ENCODE assay signal across 8 cellular contexts in the genomic region with DNA sequence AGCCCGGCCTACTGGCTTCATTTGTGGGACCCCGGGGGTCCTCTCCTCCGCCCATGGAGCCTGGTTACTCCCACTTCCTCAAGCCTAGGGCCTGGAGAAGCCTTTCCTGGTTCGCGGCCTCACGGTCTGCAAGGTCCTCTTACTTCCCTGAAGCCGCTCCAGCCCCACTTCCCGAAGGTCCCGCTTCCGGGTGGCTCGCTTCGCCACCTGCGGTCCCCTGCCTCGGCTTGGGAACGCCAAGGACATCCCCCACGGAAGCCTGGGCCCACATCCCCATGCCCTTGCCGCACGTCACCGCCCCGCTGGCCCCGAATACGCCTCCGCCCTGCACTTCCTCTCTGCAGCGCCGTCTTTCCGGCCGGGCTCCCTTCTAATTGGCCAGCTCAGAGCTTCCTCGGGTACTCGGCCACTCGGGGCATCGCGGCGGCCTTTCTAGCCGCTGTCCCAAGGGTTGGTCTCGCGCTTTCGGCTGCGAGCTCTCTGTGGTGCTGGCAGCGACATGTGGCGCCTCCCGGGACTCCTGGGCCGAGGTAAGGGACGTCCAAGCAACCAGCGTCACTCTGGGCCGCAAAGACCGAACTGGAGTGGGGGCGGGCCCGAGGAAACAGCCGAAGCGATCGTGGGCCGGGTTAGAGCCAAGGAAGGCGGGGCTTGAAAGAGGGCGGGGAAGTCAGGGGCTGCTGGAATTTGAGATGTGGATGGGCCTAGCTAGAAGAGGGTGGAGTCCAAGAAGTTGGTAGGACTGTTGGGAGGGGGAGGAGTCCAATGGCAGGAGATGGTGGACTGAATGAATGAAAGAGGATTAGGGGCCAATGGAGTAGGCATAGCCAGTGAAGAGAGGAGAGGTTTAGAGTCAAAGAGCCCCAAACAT. TPM values are rescaled to one million over a fixed set of nuclear protein-coding genes. Genes with fewer than 3 reads are reported as not detected.
DNase-seq lines count a peak whose midpoint lies in the region; ATAC-seq and TF ChIP-seq lines count a peak whose summit lies in the region.

A gene with protein sequence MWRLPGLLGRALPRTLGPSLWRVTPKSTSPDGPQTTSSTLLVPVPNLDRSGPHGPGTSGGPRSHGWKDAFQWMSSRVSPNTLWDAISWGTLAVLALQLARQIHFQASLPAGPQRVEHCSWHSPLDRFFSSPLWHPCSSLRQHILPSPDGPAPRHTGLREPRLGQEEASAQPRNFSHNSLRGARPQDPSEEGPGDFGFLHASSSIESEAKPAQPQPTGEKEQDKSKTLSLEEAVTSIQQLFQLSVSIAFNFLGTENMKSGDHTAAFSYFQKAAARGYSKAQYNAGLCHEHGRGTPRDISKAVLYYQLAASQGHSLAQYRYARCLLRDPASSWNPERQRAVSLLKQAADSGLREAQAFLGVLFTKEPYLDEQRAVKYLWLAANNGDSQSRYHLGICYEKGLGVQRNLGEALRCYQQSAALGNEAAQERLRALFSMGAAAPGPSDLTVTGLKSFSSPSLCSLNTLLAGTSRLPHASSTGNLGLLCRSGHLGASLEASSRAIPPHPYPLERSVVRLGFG (plus strand): TSS at position 429 of the 871 bp plus-strand sequence. CDS start 71 bp downstream, at position 500.

- H3K4me3 Mint-ChIP-seq in activated naive CD8-positive, alpha-beta T cell treated with anti-CD3 and anti-CD28 coated beads, Interleukin-2, amount 10 ng/mL, durations not matched to agents 7 days and 5 days: peak within 1 kb of the TSS; percentile 94

- peaks cover 12% of the 10 kb centered on the region for H3K36me3 Mint-ChIP-seq in activated naive CD8-positive, alpha-beta T cell treated with anti-CD3 and anti-CD28 coated beads, Interleukin-2, amount 10 ng/mL, durations not matched to agents 7 days and 5 days

- peaks cover 6% of the 10 kb centered on the region; the same call in 1 of the 2 replicates for H3F3A ChIP-seq in SU-DHL-6 (ENCODE audit: insufficient read depth)

- POLR2A ChIA-PET in GM10248 (lab: Yijun Ruan, JAX): interaction anchor here (0.7 to 2.8 kb wide), 5 partner anchors 13 to 47 kb away, joined by 3 to 15 read pairs (median 3); a partner anchor contains a TSS
- POLR2A ChIA-PET in activated naive CD8-positive, alpha-beta T cell treated with anti-CD3 and anti-CD28 coated beads, Interleukin-2, amount 10 ng/mL, durations not matched to agents 7 days and 5 days (lab: Charles Lee): interaction anchor here (1.0 to 3.2 kb wide), 12 partner anchors 9 to 287 kb away, joined by 3 to 34 read pairs (median 4); a partner anchor contains a TSS

- no peaks in the 10 kb centered on the region for H3K27me3 Mint-ChIP-seq in activated naive CD8-positive, alpha-beta T cell treated with anti-CD3 and anti-CD28 coated beads, Interleukin-2, amount 10 ng/mL, durations not matched to agents 7 days and 5 days

- H3K79me2 ChIP-seq in SU-DHL-6 (ENCODE audit: insufficient read depth, low read length): peaks cover 14% of the 10 kb centered on the region

- H3K4me3 ChIP-seq in SU-DHL-6 (ENCODE audit: insufficient read depth, low read length, poor library complexity, severe bottlenecking) (peak within 1 kb of the TSS; percentile 88), ovary (peak within 1 kb of the TSS; percentile 60), thyroid gland (replicated peaks in 1 of 3) (peak within 1 kb of the TSS; percentile 47 to 71 (median 51))

- no peaks in the 10 kb centered on the region for H3K9me3 ChIP-seq in SU-DHL-6 (ENCODE audit: insufficient read depth, low read length)
- H3K9me3 ChIP-seq in ovary: no peaks in the 10 kb centered on the region
- H3K9me3 ChIP-seq in thyroid gland: no peaks in the 10 kb centered on the region

- TF ChIP-seq CTCF in GM10248 (IDR thresholded peaks at IDR 0.05; ENCODE audit: control extremely low read depth, extremely low read depth, low read depth, missing control alignments) (no peak), SU-DHL-6 (IDR thresholded peaks at IDR 0.05; ENCODE audit: insufficient read depth, low read length, poor library complexity, severe bottlenecking) (no peak), ovary (IDR thresholded peaks at IDR 0.05) (no peak), thyroid gland (IDR thresholded peaks at IDR 0.05) (peak in 3 of 6 experiments; percentile 7 to 19 (median 10))

- no peaks in the 10 kb centered on the region for H3K27me3 ChIP-seq in SU-DHL-6 (ENCODE audit: low read length)
- no peaks in the 10 kb centered on the region for H3K27me3 ChIP-seq in ovary
- no peaks in the 10 kb centered on the region for H3K27me3 ChIP-seq in thyroid gland

- H3K27ac Mint-ChIP-seq in activated naive CD8-positive, alpha-beta T cell treated with anti-CD3 and anti-CD28 coated beads, Interleukin-2, amount 10 ng/mL, durations not matched to agents 7 days and 5 days: peak within 1 kb of the TSS; percentile 92

- peaks cover 12% of the 10 kb centered on the region for H3K4me1 Mint-ChIP-seq in activated naive CD8-positive, alpha-beta T cell treated with anti-CD3 and anti-CD28 coated beads, Interleukin-2, amount 10 ng/mL, durations not matched to agents 7 days and 5 days

- H3K4me1 ChIP-seq in ovary (ENCODE audit: insufficient read depth) (peaks cover 7% of the 10 kb centered on the region), thyroid gland (peaks cover 13 to 17% of the 10 kb centered on the region in 2 donors)

- no peaks in the 10 kb centered on the region for H3K9me2 ChIP-seq in SU-DHL-6 (replicated peaks; ENCODE audit: insufficient read depth, low read length)

- intact Hi-C loops in head of caudate nucleus (cut with DNase I) (loop anchor here (5.0 kb wide), 2 partner anchors 39 to 41 kb away; no protein-coding TSS in a partner anchor), ovary (cut with DNase I) (no loop called here), thyroid gland (cut with DNase I) (no loop called here)

- peak within 1 kb of the TSS; percentile 72 for H3K9ac ChIP-seq in SU-DHL-6 (ENCODE audit: low read length)

- ATAC-seq in HG02588 (IDR thresholded peaks at IDR 0.05; ENCODE audit: unreplicated experiment): peak; percentile 96
- ATAC-seq in activated naive CD8-positive, alpha-beta T cell treated with anti-CD3 and anti-CD28 coated beads, Interleukin-2, amount 10 ng/mL, durations not matched to agents 7 days and 5 days (ENCODE audit: low read depth): peak; percentile 98

- H2AFZ ChIP-seq in SU-DHL-6 (ENCODE audit: low read depth, low read length, severe bottlenecking): peak within 1 kb of the TSS; percentile 87

- no peaks in the 10 kb centered on the region for H3K9me3 Mint-ChIP-seq in activated naive CD8-positive, alpha-beta T cell treated with anti-CD3 and anti-CD28 coated beads, Interleukin-2, amount 10 ng/mL, durations not matched to agents 7 days and 5 days

- H3K4me2 ChIP-seq in SU-DHL-6 (ENCODE audit: low read depth, low read length, poor library complexity, severe bottlenecking): peak within 1 kb of the TSS; percentile 82

- H3K36me3 ChIP-seq in SU-DHL-6 (ENCODE audit: low read length): 0 out of 2 replicates have a peak, but pooled peaks cover 4% of the 10 kb centered on the region
- no peaks in the 10 kb centered on the region for H3K36me3 ChIP-seq in ovary
- H3K36me3 ChIP-seq in thyroid gland: peaks cover 33% of the 10 kb centered on the region in 2 donors

- no peaks in the 10 kb centered on the region for H4K20me1 ChIP-seq in SU-DHL-6 (ENCODE audit: low read depth, low read length)

- no peak for TF ChIP-seq EP300 in ovary (IDR thresholded peaks at IDR 0.05)

- CTCF ChIA-PET in GM10248 (lab: Yijun Ruan, JAX): interaction anchor here (0.9 to 5.3 kb wide), 13 partner anchors 9 to 790 kb away, joined by 3 to 30 read pairs (median 5); a partner anchor contains a TSS

- DNase-seq in GM10248 (ENCODE audit: extremely low spot score) (peak; percentile 95), NCI-H1092 (lab: John Stamatoyannopoulos, UW) (peak; percentile 60), head of caudate nucleus (peak; percentile 87 to 98 (median 93)), ovary (peak; percentile 92 to 95 (median 94)), thyroid gland (peak; percentile 96)
- DNase-seq in activated naive CD8-positive, alpha-beta T cell treated with anti-CD3 and anti-CD28 coated beads, Interleukin-2, amount 10 ng/mL, durations not matched to agents 7 days and 5 days: peak; percentile 91

- TF ChIP-seq POLR2A in ovary (IDR thresholded peaks at IDR 0.05) (peak; percentile 87), thyroid gland (IDR thresholded peaks at IDR 0.05) (peak; percentile 42 to 90)

- peak within 1 kb of the TSS; percentile 83 for H3K27ac ChIP-seq in SU-DHL-6 (ENCODE audit: low read depth, low read length)
- peak within 1 kb of the TSS; percentile 92 to 95 for H3K27ac ChIP-seq in ovary
- peak within 1 kb of the TSS; percentile 98 for H3K27ac ChIP-seq in thyroid gland

- WGBS in ovary, 3 donors: 0% methylated on average over 53 to 54 of the region's 54 CpGs
- 0% methylated on average over 47 to 49 of the region's 54 CpGs for WGBS in thyroid gland, 2 donors

RNA-seq across cellular contexts. Expression of the gene that starts here (rescaled TPM):
- 10 to 100 TPM; 71.2 to 73.1 TPM for total RNA-seq in activated naive CD8-positive, alpha-beta T cell treated with anti-CD3 and anti-CD28 coated beads, Interleukin-2, amount 10 ng/mL, durations not matched to agents 7 days and 5 days
- total RNA-seq in ovary (10 to 100 TPM; 42.1 to 69.8 (median 52.9) TPM), thyroid gland (100 to 1,000 TPM in 1 of 4 donors, 10 to 100 TPM in 3; 68.5 to 130 (median 85.1) TPM)
- polyA plus RNA-seq in ovary: 10 to 100 TPM; 39.0 to 43.4 TPM

Comparison
In these comparisons a context has a peak if more than half of its experiments do, and no peak if none do; other contexts are left out.
1. Peak in every context shown above with its lines: DNase-seq, ATAC-seq, H3K4me3 ChIP-seq and H3K27ac ChIP-seq.